Comparison of ENCODE assay signal across 26 cellular contexts in genomic region chr20:57049298-57049697, GRCh38.
"Had no signal": no experiment of that assay in that cellular context is flagged by ENCODE, and none has a peak within 500 bp of the region (broad histone marks: within the 10 kb centered on the region; RNA-seq: fewer than 3 reads in every experiment).

No MANE protein-coding gene starts in this region.

- ATAC-seq: left cardiac atrium; left lung; naive thymus-derived CD4-positive, alpha-beta T cell; psoas muscle; right cardiac atrium; stimulated activated memory B cell treated with anti-CD40 and anti-IgM and Interleukin-4, amounts not matched to agents 10 μg/mL and 1 μg/mL and 100 μg/mL, for 72 hours; stimulated activated naive CD8-positive, alpha-beta T cell treated with anti-CD3 and anti-CD28 coated beads, Interleukin-15, Interleukin-2, amounts not matched to agents 100 U/mL and 50 U/mL, for 24 hours had no signal

- H3K9ac ChIP-seq: neural progenitor cell had no signal

- H3K4me1 Mint-ChIP-seq: naive thymus-derived CD4-positive, alpha-beta T cell; stimulated activated memory B cell treated with anti-CD40 and anti-IgM and Interleukin-4, amounts not matched to agents 10 μg/mL and 1 μg/mL and 100 μg/mL, for 72 hours had no signal

- H3K4me3 ChIP-seq: coronary artery, esophagus squamous epithelium, heart right ventricle, left lung, neural progenitor cell, psoas muscle, sigmoid colon, spleen, thoracic aorta, tibial nerve had no signal

- H3K9me3 ChIP-seq: esophagus squamous epithelium, left lung, psoas muscle, thoracic aorta had no signal

- DNase-seq: dermis blood vessel endothelial cell; effector memory CD4-positive, alpha-beta T cell; esophagus squamous epithelium; foreskin melanocyte; glutamatergic neuron; heart right ventricle; hippocampal formation; left cardiac atrium; left lung; mesendoderm; midbrain; naive thymus-derived CD4-positive, alpha-beta T cell; nucleus accumbens; psoas muscle; right cardiac atrium; spleen; stimulated activated CD4-positive, alpha-beta T cell treated with anti-CD3 and anti-CD28 coated beads, Interleukin-4, amount 100 ng/mL, for 4 hours; stimulated activated naive CD8-positive, alpha-beta T cell treated with anti-CD3 and anti-CD28 coated beads, Interleukin-15, Interleukin-2, amounts not matched to agents 100 U/mL and 50 U/mL, for 24 hours; substantia nigra had no signal

- H3K4me1 ChIP-seq: heart right ventricle, left lung, neural progenitor cell, psoas muscle, spleen had no signal

- H2AFZ ChIP-seq: neural progenitor cell had no signal

- H3K27ac Mint-ChIP-seq: naive thymus-derived CD4-positive, alpha-beta T cell; nephron; neural progenitor cell; stimulated activated memory B cell treated with anti-CD40 and anti-IgM and Interleukin-4, amounts not matched to agents 10 μg/mL and 1 μg/mL and 100 μg/mL, for 72 hours had no signal

- H3K27me3 ChIP-seq: sigmoid colon, tibial nerve had no signal

- H3K4me3 Mint-ChIP-seq: naive thymus-derived CD4-positive, alpha-beta T cell; nephron; neural progenitor cell; stimulated activated memory B cell treated with anti-CD40 and anti-IgM and Interleukin-4, amounts not matched to agents 10 μg/mL and 1 μg/mL and 100 μg/mL, for 72 hours had no signal

- H3K9me3 Mint-ChIP-seq: nephron, neural progenitor cell had no signal

- H3K27ac ChIP-seq: coronary artery, heart right ventricle, left lung, neural progenitor cell, psoas muscle, sigmoid colon, spleen, thoracic aorta, tibial nerve had no signal

- H3K36me3 ChIP-seq: esophagus squamous epithelium, heart right ventricle, left lung, neural progenitor cell, sigmoid colon, spleen, thoracic aorta, tibial nerve had no signal

- H3K4me2 ChIP-seq: neural progenitor cell had no signal

- H3K36me3 Mint-ChIP-seq: naive thymus-derived CD4-positive, alpha-beta T cell; neural progenitor cell; stimulated activated memory B cell treated with anti-CD40 and anti-IgM and Interleukin-4, amounts not matched to agents 10 μg/mL and 1 μg/mL and 100 μg/mL, for 72 hours had no signal
